1 cellular context compared by ENCODE assay signal in genomic region chr1:243849089-243850012, GRCh38.
TF ChIP-seq lines count a peak whose summit lies in the region.

No MANE protein-coding gene starts in this region.

TF ChIP-seq in HepG2, 621 proteins besides CTCF, POLR2A, EP300 and RAD21 (continued from another document):
- no peak for TF ChIP-seq ZNF549 (CRISPR knock-in tag; IDR thresholded peaks at IDR 0.05)
